Comparison of ENCODE assay signal across 19 cellular contexts in genomic region chr9:108017671-108018070, GRCh38.
DNase-seq lines count a peak whose midpoint lies in the region; ATAC-seq, FAIRE-seq and TF ChIP-seq lines count a peak whose summit lies in the region.
"Had no signal": no experiment of that assay in that cellular context is flagged by ENCODE, and none has a peak within 500 bp of the region (broad histone marks: within the 10 kb centered on the region; RNA-seq: fewer than 3 reads in every experiment).

No MANE protein-coding gene starts in this region.

- no peak overlapping the region for H2BK12ac ChIP-seq in neuronal stem cell (ENCODE audit: low read length)

- H3K4me3 Mint-ChIP-seq in GM23338, result no peak overlapping the region
- H3K4me3 Mint-ChIP-seq: CD14-positive monocyte had no signal

- H3K14ac ChIP-seq in neuronal stem cell (ENCODE audit: low read length), result no peak overlapping the region

- H3K9me3 ChIP-seq in neuronal stem cell (replicated peaks in 1 of 2; ENCODE audit: control insufficient read depth in 2 of 2, insufficient read depth in 1 of 2, low read depth in 1 of 2, low read length in 2 of 2), result no peaks in the 10 kb centered on the region
- H3K9me3 ChIP-seq in kidney (ENCODE audit: control insufficient read depth in 1 of 2, low read length in 2 of 2), result no peaks in the 10 kb centered on the region
- H3K9me3 ChIP-seq in small intestine (ENCODE audit: control insufficient read depth, low read depth), result no peaks in the 10 kb centered on the region
- H3K9me3 ChIP-seq: Caco-2 had no signal

- peaks cover 24% of the 10 kb centered on the region for H3K4me1 Mint-ChIP-seq in GM23338

- H2AFZ ChIP-seq in GM23338 (no peak overlapping the region), neuronal stem cell (ENCODE audit: low read length) (no peak overlapping the region)

- H4K91ac ChIP-seq in neuronal stem cell (ENCODE audit: low read depth, low read length, poor library complexity), result no peak overlapping the region

- no peak overlapping the region for H2AK5ac ChIP-seq in neuronal stem cell (ENCODE audit: low read depth, low read length)

- DNase-seq in GM23338 (ENCODE audit: low spot score) (peak; percentile 33), NCI-H345 (lab: John Stamatoyannopoulos, UW) (peak; percentile 74), epithelial cell of esophagus (ENCODE audit: low read depth) (peak; percentile 86), neuronal stem cell (ENCODE audit: low spot score) (peak; percentile 27), kidney (no peak), dedifferentiated amniotic fluid mesenchymal stem cell (ENCODE audit: extremely low spot score) (no peak), small intestine (no peak)
- DNase-seq: Caco-2, KBM-7, NCI-H1105, NCI-H1694 treated with DMSO at 0.1 percent for 48 hours, NCI-H2171, NCI-H748 treated with DMSO at 0.1 percent for 48 hours, PC-3, SW 1271 had no signal

- no peaks in the 10 kb centered on the region for H3K27me3 ChIP-seq in GM23338 (ENCODE audit: insufficient read depth)
- H3K27me3 ChIP-seq in neuronal stem cell (ENCODE audit: control insufficient read depth in 3 of 3, insufficient read depth in 3 of 3, low read depth in 1 of 3, low read length in 3 of 3), result no peaks in the 10 kb centered on the region
- H3K27me3 ChIP-seq in small intestine (ENCODE audit: control insufficient read depth in 2 of 2, insufficient read depth in 2 of 2, low read length in 2 of 2), result no peaks in the 10 kb centered on the region

- no CpG with 5 or more reads among the region's 7 CpGs for WGBS in neuronal stem cell (ENCODE audit: extremely low coverage in 2 of 2, insufficient read length in 2 of 2, insufficient replicate concordance in 1 of 2), 2 donors
- 90 to 97% (median 90%) methylated on average over 7 of the region's 7 CpGs for WGBS in small intestine, 3 donors

- H3K4me2 ChIP-seq in GM23338 (no peak overlapping the region), neuronal stem cell (ENCODE audit: insufficient read depth, low read length, poor library complexity, severe bottlenecking) (no peak overlapping the region)

- H2BK15ac ChIP-seq in neuronal stem cell (ENCODE audit: low read length), result no peak overlapping the region

- H3K4ac ChIP-seq in neuronal stem cell (ENCODE audit: low read length), result no peak overlapping the region

- H3K18ac ChIP-seq in neuronal stem cell (ENCODE audit: low read length), result no peak overlapping the region

- H3K9me3 Mint-ChIP-seq in GM23338, result peaks cover 3% of the 10 kb centered on the region; the same call in 2 of the 3 replicates

- H3K27ac Mint-ChIP-seq in GM23338, result no peak overlapping the region

- H3K79me2 ChIP-seq in GM23338 (replicated peaks; ENCODE audit: insufficient read depth), result no peaks in the 10 kb centered on the region

- H4K20me1 ChIP-seq in GM23338 (replicated peaks; ENCODE audit: insufficient read depth), result no peaks in the 10 kb centered on the region

- H3K4me1 ChIP-seq in GM23338 (ENCODE audit: insufficient read depth) (peaks cover 13% of the 10 kb centered on the region), neuronal stem cell (ENCODE audit: control insufficient read depth in 2 of 2, insufficient read depth in 1 of 2, low read depth in 1 of 2, low read length in 2 of 2) (peaks cover 0 to 4% of the 10 kb centered on the region in 2 donors), kidney (ENCODE audit: control insufficient read depth in 1 of 2, insufficient read depth in 1 of 2, low read depth in 1 of 2, low read length in 2 of 2) (no peaks in the 10 kb centered on the region), small intestine (ENCODE audit: control insufficient read depth in 2 of 2, insufficient read depth in 1 of 2, low read depth in 1 of 2, low read length in 1 of 2) (no peaks in the 10 kb centered on the region)
- H3K4me1 ChIP-seq: Caco-2 had no signal

- no peaks in the 10 kb centered on the region for H3F3A ChIP-seq in GM23338 (replicated peaks; ENCODE audit: low read depth)

- ATAC-seq in GM23338 (peak; percentile 31; the same call in 1 of the 3 replicates), HG03565 (IDR thresholded peaks at IDR 0.05; ENCODE audit: unreplicated experiment) (no peak)
- ATAC-seq: HCT116, PC-3 had no signal

- H2BK5ac ChIP-seq in neuronal stem cell (ENCODE audit: low read length), result no peak overlapping the region

- H3K27ac ChIP-seq in GM23338 (ENCODE audit: low read depth) (no peak overlapping the region), neuronal stem cell (replicated peaks; ENCODE audit: low read length) (no peak overlapping the region), kidney (ENCODE audit: low read depth in 2 of 2, low read length in 2 of 2) (no peak overlapping the region), small intestine (ENCODE audit: low read depth in 1 of 2, low read length in 1 of 2) (no peak overlapping the region)

- H3K36me3 ChIP-seq in GM23338 (ENCODE audit: insufficient read depth), result 0 out of 2 replicates have a peak, but pooled peaks cover 3% of the 10 kb centered on the region
- no peaks in the 10 kb centered on the region for H3K36me3 ChIP-seq in neuronal stem cell (replicated peaks in 1 of 2; ENCODE audit: control insufficient read depth in 2 of 2, insufficient read depth in 2 of 2, low read length in 2 of 2)
- H3K36me3 ChIP-seq in kidney (ENCODE audit: control insufficient read depth in 1 of 2, insufficient read depth in 2 of 2, low read length in 2 of 2), result no peaks in the 10 kb centered on the region
- no peaks in the 10 kb centered on the region for H3K36me3 ChIP-seq in small intestine (ENCODE audit: control insufficient read depth in 2 of 2, insufficient read depth in 2 of 2, low read length in 2 of 2)

- no peaks in the 10 kb centered on the region for H3K79me1 ChIP-seq in neuronal stem cell (ENCODE audit: low read depth, low read length)

- H3K23ac ChIP-seq in neuronal stem cell (ENCODE audit: low read depth, low read length, poor library complexity), result no peak overlapping the region

- intact Hi-C loops in kidney (cut with DNase I), result no loop called here

- H4K8ac ChIP-seq in neuronal stem cell (ENCODE audit: low read depth, low read length), result no peak overlapping the region

- H2BK120ac ChIP-seq in neuronal stem cell (ENCODE audit: low read depth, low read length), result no peak overlapping the region

- H3K27me3 Mint-ChIP-seq in GM23338 (ENCODE audit: insufficient read depth, low read depth, poor library complexity), result no peaks in the 10 kb centered on the region

- H3K36me3 Mint-ChIP-seq in GM23338 (ENCODE audit: low read depth), result peaks cover 2% of the 10 kb centered on the region; the same call in 1 of the 3 replicates

- TF ChIP-seq CTCF in GM23338 (conservative IDR thresholded peaks at IDR 0.05; ENCODE audit: low read depth in 2 of 2), result no peak
- TF ChIP-seq CTCF in epithelial cell of esophagus (IDR thresholded peaks at IDR 0.05; ENCODE audit: insufficient read depth, low read depth, low read length, missing control alignments), result no peak
- TF ChIP-seq CTCF in kidney (IDR thresholded peaks at IDR 0.05; ENCODE audit: borderline replicate concordance, extremely low read depth, insufficient read depth), result no peak

- H3K4me3 ChIP-seq in GM23338, result no peak overlapping the region
- H3K4me3 ChIP-seq in epithelial cell of esophagus (ENCODE audit: low read length), result no peak overlapping the region
- H3K4me3 ChIP-seq in neuronal stem cell (ENCODE audit: low read length in 2 of 2), result no peak overlapping the region
- no peak overlapping the region for H3K4me3 ChIP-seq in kidney (ENCODE audit: low read length in 2 of 2)
- H3K4me3 ChIP-seq in small intestine (ENCODE audit: low read depth in 1 of 2, low read length in 2 of 2), result no peak overlapping the region

- H3K9ac ChIP-seq in neuronal stem cell (ENCODE audit: low read depth, low read length, poor library complexity), result no peak overlapping the region
- H3K9ac ChIP-seq in kidney (ENCODE audit: low read length in 2 of 2), result no peak overlapping the region

- H3K9me2 ChIP-seq in GM23338 (ENCODE audit: insufficient read depth), result peaks cover 22% of the 10 kb centered on the region; the same call in 1 of the 2 replicates

- no peak for FAIRE-seq in kidney (lab: Jason Lieb, UNC)
- no peak for FAIRE-seq in small intestine (lab: Jason Lieb, UNC)
- FAIRE-seq: GM19239 had no signal

TF ChIP-seq in GM23338, 12 proteins besides CTCF, POLR2A, EP300 and RAD21 (continues in another document):
- TF ChIP-seq POLR2AphosphoS5 (IDR thresholded peaks at IDR 0.05; ENCODE audit: low read depth) (no peak), STAT1 (IDR thresholded peaks at IDR 0.05; ENCODE audit: unreplicated experiment) (no peak), EZH2phosphoT487 (IDR thresholded peaks at IDR 0.05; ENCODE audit: unreplicated experiment) (no peak), ETS1 (IDR thresholded peaks at IDR 0.05) (no peak), ZNF114 (CRISPR knock-in tag; IDR thresholded peaks at IDR 0.05) (no peak), JUNB (IDR thresholded peaks at IDR 0.05; ENCODE audit: unreplicated experiment) (no peak), CREB1 (CRISPR knock-in tag; IDR thresholded peaks at IDR 0.05; ENCODE audit: low read depth) (no peak), ZNF331 (CRISPR knock-in tag; IDR thresholded peaks at IDR 0.05; ENCODE audit: low read depth) (no peak), EZH2 (IDR thresholded peaks at IDR 0.05; ENCODE audit: low read depth, unreplicated experiment) (no peak)

Comparison
In these comparisons a context has a peak if more than half of its experiments do, and no peak if none do; other contexts are left out.
1. DNase-seq: peak in GM23338 (single experiment), NCI-H345 (single experiment), epithelial cell of esophagus (single experiment) and neuronal stem cell (single experiment); none in kidney (single experiment), dedifferentiated amniotic fluid mesenchymal stem cell (single experiment) and small intestine (single experiment).